ENCODE assay signal across 1 cellular context in the genomic region with DNA sequence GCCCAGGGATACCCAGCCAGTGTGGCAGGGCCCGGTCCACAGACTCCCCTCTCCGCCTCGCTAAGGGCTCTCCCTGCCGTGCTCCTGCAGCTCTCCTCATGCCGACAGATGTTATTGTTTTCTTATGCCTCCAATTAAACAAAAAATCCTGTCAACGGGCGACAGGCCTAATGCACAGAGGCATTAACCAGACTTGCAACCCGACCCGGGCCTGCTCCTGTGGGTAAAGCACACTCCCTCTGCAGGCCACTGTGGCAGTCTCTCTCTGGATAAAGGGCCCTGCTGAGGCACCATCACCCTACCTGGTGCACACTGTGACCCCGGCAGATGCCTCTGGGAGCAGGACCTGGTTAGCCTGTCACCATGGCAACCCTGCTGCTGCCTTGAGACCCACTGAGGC.
TF ChIP-seq lines count a peak whose summit lies in the region.

No MANE protein-coding gene starts in this region.

TF ChIP-seq in H1, 55 proteins besides CTCF, POLR2A, EP300 and RAD21:
- TF ChIP-seq KDM4A (IDR thresholded peaks at IDR 0.05; ENCODE audit: low read depth, low read length, severe bottlenecking) = no peak
- no peak for TF ChIP-seq SUZ12 (IDR thresholded peaks at IDR 0.05; ENCODE audit: low read length)
- TF ChIP-seq TBP (IDR thresholded peaks at IDR 0.05; ENCODE audit: low read depth, low read length) = no peak
- no peak for TF ChIP-seq TCF12 (IDR thresholded peaks at IDR 0.05; ENCODE audit: low read depth, low read length)
- TF ChIP-seq, protein P1, sequence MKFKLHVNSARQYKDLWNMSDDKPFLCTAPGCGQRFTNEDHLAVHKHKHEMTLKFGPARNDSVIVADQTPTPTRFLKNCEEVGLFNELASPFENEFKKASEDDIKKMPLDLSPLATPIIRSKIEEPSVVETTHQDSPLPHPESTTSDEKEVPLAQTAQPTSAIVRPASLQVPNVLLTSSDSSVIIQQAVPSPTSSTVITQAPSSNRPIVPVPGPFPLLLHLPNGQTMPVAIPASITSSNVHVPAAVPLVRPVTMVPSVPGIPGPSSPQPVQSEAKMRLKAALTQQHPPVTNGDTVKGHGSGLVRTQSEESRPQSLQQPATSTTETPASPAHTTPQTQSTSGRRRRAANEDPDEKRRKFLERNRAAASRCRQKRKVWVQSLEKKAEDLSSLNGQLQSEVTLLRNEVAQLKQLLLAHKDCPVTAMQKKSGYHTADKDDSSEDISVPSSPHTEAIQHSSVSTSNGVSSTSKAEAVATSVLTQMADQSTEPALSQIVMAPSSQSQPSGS (IDR thresholded peaks at IDR 0.05; ENCODE audit: low read length) = no peak
- no peak for TF ChIP-seq CEBPB (IDR thresholded peaks at IDR 0.05; ENCODE audit: low read depth, low read length)
- TF ChIP-seq SP1 (IDR thresholded peaks at IDR 0.05; ENCODE audit: low read depth, low read length) = no peak
- TF ChIP-seq, protein P2, sequence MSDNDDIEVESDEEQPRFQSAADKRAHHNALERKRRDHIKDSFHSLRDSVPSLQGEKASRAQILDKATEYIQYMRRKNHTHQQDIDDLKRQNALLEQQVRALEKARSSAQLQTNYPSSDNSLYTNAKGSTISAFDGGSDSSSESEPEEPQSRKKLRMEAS (IDR thresholded peaks at IDR 0.05) = no peak
- no peak for TF ChIP-seq CHD2 (IDR thresholded peaks at IDR 0.05; ENCODE audit: low read length)
- no peak for TF ChIP-seq EZH2 (IDR thresholded peaks at IDR 0.05; ENCODE audit: low read depth, low read length, severe bottlenecking)
- TF ChIP-seq GTF2F1 (IDR thresholded peaks at IDR 0.05; ENCODE audit: borderline replicate concordance, low read depth, low read length) = no peak
- no peak for TF ChIP-seq KDM1A (IDR thresholded peaks at IDR 0.05; ENCODE audit: borderline replicate concordance, low read length)
- no peak for TF ChIP-seq CHD1 (IDR thresholded peaks at IDR 0.05; ENCODE audit: low read depth, low read length)
- TF ChIP-seq TEAD4 (IDR thresholded peaks at IDR 0.05; ENCODE audit: low read depth, low read length) = no peak
- no peak for TF ChIP-seq CBX8 (IDR thresholded peaks at IDR 0.05; ENCODE audit: borderline replicate concordance, low read depth, low read length)
TF ChIP-seq in H1: peak in this region for 0.
